In the genomic region with DNA sequence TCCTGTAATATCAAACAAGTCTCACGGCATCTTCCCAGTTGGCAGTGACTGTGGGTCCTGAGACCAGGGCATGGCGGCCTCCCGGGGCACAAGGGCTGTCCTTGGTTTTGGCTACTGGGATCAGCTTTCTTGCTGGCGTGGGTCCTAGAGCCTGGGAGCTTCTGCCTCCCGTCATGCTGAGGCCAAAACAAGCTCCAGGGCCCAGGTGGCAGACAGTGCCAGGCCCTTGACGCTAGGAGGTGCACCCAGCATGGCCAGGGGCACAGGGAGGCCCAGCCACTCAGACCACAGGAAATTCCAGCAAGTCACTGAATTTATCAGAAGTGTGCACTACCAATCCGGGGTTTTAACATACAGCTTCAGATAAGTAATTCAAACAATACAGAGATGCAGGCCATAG, we compare ENCODE assay signal across 1 cellular context.
TF ChIP-seq lines count a peak whose summit lies in the region.

No MANE protein-coding gene starts in this region.

TF ChIP-seq in H1, 55 proteins besides CTCF, POLR2A, EP300 and RAD21:
- no peak for TF ChIP-seq RFX5 (IDR thresholded peaks at IDR 0.05; ENCODE audit: borderline replicate concordance, low read depth, low read length)
- no peak for TF ChIP-seq SIRT6 (IDR thresholded peaks at IDR 0.05; ENCODE audit: low read length)
- TF ChIP-seq KDM5A (IDR thresholded peaks at IDR 0.05; ENCODE audit: low read length), result no peak
- no peak for TF ChIP-seq NANOG (IDR thresholded peaks at IDR 0.05; ENCODE audit: insufficient read depth, low read depth, low read length, poor library complexity, severe bottlenecking)
- no peak for TF ChIP-seq JUN (IDR thresholded peaks at IDR 0.05; ENCODE audit: low read depth, low read length)
- no peak for TF ChIP-seq RBBP5 (IDR thresholded peaks at IDR 0.05; ENCODE audit: borderline replicate concordance, low read depth, low read length)
- no peak for TF ChIP-seq TCF12 (IDR thresholded peaks at IDR 0.05; ENCODE audit: low read depth, low read length)
- TF ChIP-seq SP2 (IDR thresholded peaks at IDR 0.05; ENCODE audit: low read length), result no peak
- no peak for TF ChIP-seq ASH2L (IDR thresholded peaks at IDR 0.05; ENCODE audit: low read length)
- TF ChIP-seq GTF2F1 (IDR thresholded peaks at IDR 0.05; ENCODE audit: borderline replicate concordance, low read depth, low read length), result no peak
- TF ChIP-seq POU5F1 (IDR thresholded peaks at IDR 0.05; ENCODE audit: low read depth, low read length), result no peak
- TF ChIP-seq TAF1 (IDR thresholded peaks at IDR 0.05; ENCODE audit: low read depth, low read length), result no peak
- no peak for TF ChIP-seq GABPA (IDR thresholded peaks at IDR 0.05; ENCODE audit: borderline replicate concordance, insufficient read depth, low read length)
- no peak for TF ChIP-seq CHD2 (IDR thresholded peaks at IDR 0.05; ENCODE audit: low read length)
- no peak for TF ChIP-seq SUZ12 (IDR thresholded peaks at IDR 0.05; ENCODE audit: low read length)
- no peak for TF ChIP-seq KDM4A (IDR thresholded peaks at IDR 0.05; ENCODE audit: low read depth, low read length, severe bottlenecking)
- no peak for TF ChIP-seq HDAC2 (IDR thresholded peaks at IDR 0.05; ENCODE audit: borderline replicate concordance in 1 of 2, low read depth in 2 of 2, low read length in 2 of 2)
